8 cellular contexts compared by ENCODE assay signal in genomic region chr1:167599839-167600581, GRCh38. TPM values are rescaled to one million over a fixed set of nuclear protein-coding genes. Genes with fewer than 3 reads are reported as not detected.
DNase-seq lines count a peak whose midpoint lies in the region; ATAC-seq and TF ChIP-seq lines count a peak whose summit lies in the region.

No MANE protein-coding gene starts in this region.

- H3K36me3 ChIP-seq in BJ (ENCODE audit: control insufficient read depth, insufficient read depth, low read length) (no peaks in the 10 kb centered on the region), OCI-LY1 (ENCODE audit: insufficient read depth, low read length) (no peaks in the 10 kb centered on the region)

- DNase-seq in BJ (ENCODE audit: low read depth), result no peak
- peak; percentile 20 for DNase-seq in astrocyte of the cerebellum (ENCODE audit: low read depth)
- DNase-seq in iris pigment epithelial cell (ENCODE audit: low read depth), result peak; percentile 61
- DNase-seq in mesothelial cell of epicardium (ENCODE audit: low spot score in 2 of 2, unreplicated experiment in 2 of 2), result no peak

- H3K9me3 ChIP-seq in OCI-LY1 (ENCODE audit: low read length), result no peaks in the 10 kb centered on the region

- ATAC-seq in GM18517 (IDR thresholded peaks at IDR 0.05; ENCODE audit: unreplicated experiment) (peak; percentile 84), HG03045 (IDR thresholded peaks at IDR 0.05; ENCODE audit: unreplicated experiment) (peak; percentile 57)
- ATAC-seq in stimulated activated memory B cell treated with anti-CD40 and anti-IgM and Interleukin-4, amounts not matched to agents 10 μg/mL and 1 μg/mL and 100 μg/mL, for 72 hours, result peak; percentile 77

- H3K27ac Mint-ChIP-seq in stimulated activated memory B cell treated with anti-CD40 and anti-IgM and Interleukin-4, amounts not matched to agents 10 μg/mL and 1 μg/mL and 100 μg/mL, for 72 hours, result peak overlapping the region; percentile 94
- H3K27ac Mint-ChIP-seq in mesothelial cell of epicardium, result no peak overlapping the region

- H3K9me2 ChIP-seq in OCI-LY1 (ENCODE audit: low read depth, low read length), result no peaks in the 10 kb centered on the region

- H3K9me3 Mint-ChIP-seq in stimulated activated memory B cell treated with anti-CD40 and anti-IgM and Interleukin-4, amounts not matched to agents 10 μg/mL and 1 μg/mL and 100 μg/mL, for 72 hours, result no peaks in the 10 kb centered on the region
- H3K9me3 Mint-ChIP-seq in mesothelial cell of epicardium, result peaks cover 3% of the 10 kb centered on the region

- H3K27me3 ChIP-seq in BJ (ENCODE audit: control insufficient read depth, insufficient read depth, low read length) (no peaks in the 10 kb centered on the region), OCI-LY1 (ENCODE audit: insufficient read depth, low read length) (no peaks in the 10 kb centered on the region)

- in situ Hi-C loops in astrocyte of the cerebellum (cut with HindIII; ENCODE audit: low sequenced_read_pairs), result no loop called here

- POLR2A ChIA-PET in BJ (lab: Charles Lee), result interaction anchor here (1.0 kb wide), 1 partner anchor 35 kb away, joined by 3 read pairs; no protein-coding TSS in a partner anchor

- peaks cover 48% of the 10 kb centered on the region for H3K4me1 ChIP-seq in OCI-LY1 (ENCODE audit: insufficient read depth, low read length, severe bottlenecking)

- H3K79me2 ChIP-seq in OCI-LY1 (ENCODE audit: insufficient read depth, low read length), result no peaks in the 10 kb centered on the region

- H3K36me3 Mint-ChIP-seq in stimulated activated memory B cell treated with anti-CD40 and anti-IgM and Interleukin-4, amounts not matched to agents 10 μg/mL and 1 μg/mL and 100 μg/mL, for 72 hours, result no peaks in the 10 kb centered on the region
- no peaks in the 10 kb centered on the region for H3K36me3 Mint-ChIP-seq in mesothelial cell of epicardium

- H3K4me2 ChIP-seq in OCI-LY1 (ENCODE audit: low read length), result peak overlapping the region; percentile 49

- H3K4me3 Mint-ChIP-seq in stimulated activated memory B cell treated with anti-CD40 and anti-IgM and Interleukin-4, amounts not matched to agents 10 μg/mL and 1 μg/mL and 100 μg/mL, for 72 hours, result peak overlapping the region; percentile 45
- no peak overlapping the region for H3K4me3 Mint-ChIP-seq in mesothelial cell of epicardium

- TF ChIP-seq CTCF in BJ (IDR thresholded peaks at IDR 0.05; ENCODE audit: insufficient read depth, low read depth, low read length), result peak; percentile 52
- TF ChIP-seq CTCF in OCI-LY1 (IDR thresholded peaks at IDR 0.05; ENCODE audit: low read length), result peak; percentile 78
- peak; percentile 41 for TF ChIP-seq CTCF in astrocyte of the cerebellum (IDR thresholded peaks at IDR 0.05; ENCODE audit: low read depth, low read length, missing control alignments)
- no peak for TF ChIP-seq CTCF in mesothelial cell of epicardium (IDR thresholded peaks at IDR 0.05; ENCODE audit: unreplicated experiment)

- H3K27ac ChIP-seq in OCI-LY1 (ENCODE audit: low read depth, low read length, poor library complexity, severe bottlenecking), result peak overlapping the region; percentile 89

- H3K27me3 Mint-ChIP-seq in stimulated activated memory B cell treated with anti-CD40 and anti-IgM and Interleukin-4, amounts not matched to agents 10 μg/mL and 1 μg/mL and 100 μg/mL, for 72 hours, result no peaks in the 10 kb centered on the region
- H3K27me3 Mint-ChIP-seq in mesothelial cell of epicardium (ENCODE audit: low read depth), result peaks cover 3% of the 10 kb centered on the region

- H3K9ac ChIP-seq in OCI-LY1 (ENCODE audit: low read length), result peak overlapping the region; percentile 0; the same call in 1 of the 2 replicates

- H2AFZ ChIP-seq in OCI-LY1 (ENCODE audit: low read length), result no peak overlapping the region

- H3K4me1 Mint-ChIP-seq in stimulated activated memory B cell treated with anti-CD40 and anti-IgM and Interleukin-4, amounts not matched to agents 10 μg/mL and 1 μg/mL and 100 μg/mL, for 72 hours, result peaks cover 32% of the 10 kb centered on the region
- peaks cover 12% of the 10 kb centered on the region for H3K4me1 Mint-ChIP-seq in mesothelial cell of epicardium

- CTCF ChIA-PET in BJ (lab: Yijun Ruan, JAX), result interaction anchor here (0.7 to 2.0 kb wide), 17 partner anchors 10 to 106 kb away, joined by 3 to 51 read pairs (median 4); partner anchors contain the start of gene CREG1

- no peaks in the 10 kb centered on the region for H4K20me1 ChIP-seq in OCI-LY1 (ENCODE audit: insufficient read depth, low read length)

- H3F3A ChIP-seq in OCI-LY1 (ENCODE audit: insufficient read depth, low read length), result no peaks in the 10 kb centered on the region

- H3K4me3 ChIP-seq in BJ (ENCODE audit: low read depth, low read length) (no peak overlapping the region), OCI-LY1 (ENCODE audit: low read depth, low read length, poor library complexity, severe bottlenecking) (no peak overlapping the region), astrocyte of the cerebellum (ENCODE audit: low read depth, low read length) (no peak overlapping the region)

RNA-seq across cellular contexts. Expression of gene RCSD1, which starts 30.0 kb away (rescaled TPM):
- polyA plus RNA-seq in BJ (2011; rRNA removed), result not detected in 2 replicates
- polyA minus RNA-seq in BJ (2011; rRNA and poly(A)+ RNA removed), result not detected in 2 replicates
- total RNA-seq in mesothelial cell of epicardium, result 0.76 to 1.2 TPM (median 0.97 TPM) in 3 replicates

RNA-seq across cellular contexts. Expression of gene CREG1, which starts 46.4 kb away (rescaled TPM):
- polyA plus RNA-seq in BJ (2011; rRNA removed), result 27.5 and 54.5 TPM in 2 replicates
- 3.3 and 5.6 TPM in 2 replicates for polyA minus RNA-seq in BJ (2011; rRNA and poly(A)+ RNA removed)
- 40.8 to 45.0 TPM (median 41.7 TPM) in 3 replicates for total RNA-seq in mesothelial cell of epicardium

Comparison
In these comparisons a context has a peak if more than half of its experiments do, and no peak if none do; other contexts are left out.
1. DNase-seq: peak in astrocyte of the cerebellum (single experiment) and iris pigment epithelial cell (single experiment); none in BJ (single experiment) and mesothelial cell of epicardium (0 of 2).
2. Peak in every context shown above with its lines, with median percentiles within 50 percentile points of each other: ATAC-seq.